In the genomic region with DNA sequence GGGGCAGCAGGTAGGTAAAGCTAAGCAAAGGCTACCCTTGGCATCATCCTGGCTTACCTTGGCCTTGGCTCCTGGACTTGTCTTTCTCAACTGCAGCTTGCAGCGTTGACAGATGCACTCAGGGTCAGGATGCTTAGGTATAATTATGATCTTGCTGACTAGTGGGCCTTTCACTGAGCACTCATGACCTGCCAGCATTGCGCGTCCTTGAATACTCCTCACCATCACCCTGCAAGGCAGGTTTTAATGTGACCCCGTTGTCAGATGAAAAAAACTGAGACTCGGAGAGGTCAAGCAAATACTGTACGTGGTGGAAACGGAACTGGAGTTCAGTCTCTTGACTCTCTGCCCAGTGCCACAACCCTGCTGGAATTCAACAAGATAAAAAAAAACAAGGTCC, we compare ENCODE assay signal across 1 cellular context.
TF ChIP-seq lines count a peak whose summit lies in the region.

No MANE protein-coding gene starts in this region.

TF ChIP-seq in HepG2, 621 proteins besides CTCF, POLR2A, EP300 and RAD21 (continued from another document):
- TF ChIP-seq, protein P1, sequence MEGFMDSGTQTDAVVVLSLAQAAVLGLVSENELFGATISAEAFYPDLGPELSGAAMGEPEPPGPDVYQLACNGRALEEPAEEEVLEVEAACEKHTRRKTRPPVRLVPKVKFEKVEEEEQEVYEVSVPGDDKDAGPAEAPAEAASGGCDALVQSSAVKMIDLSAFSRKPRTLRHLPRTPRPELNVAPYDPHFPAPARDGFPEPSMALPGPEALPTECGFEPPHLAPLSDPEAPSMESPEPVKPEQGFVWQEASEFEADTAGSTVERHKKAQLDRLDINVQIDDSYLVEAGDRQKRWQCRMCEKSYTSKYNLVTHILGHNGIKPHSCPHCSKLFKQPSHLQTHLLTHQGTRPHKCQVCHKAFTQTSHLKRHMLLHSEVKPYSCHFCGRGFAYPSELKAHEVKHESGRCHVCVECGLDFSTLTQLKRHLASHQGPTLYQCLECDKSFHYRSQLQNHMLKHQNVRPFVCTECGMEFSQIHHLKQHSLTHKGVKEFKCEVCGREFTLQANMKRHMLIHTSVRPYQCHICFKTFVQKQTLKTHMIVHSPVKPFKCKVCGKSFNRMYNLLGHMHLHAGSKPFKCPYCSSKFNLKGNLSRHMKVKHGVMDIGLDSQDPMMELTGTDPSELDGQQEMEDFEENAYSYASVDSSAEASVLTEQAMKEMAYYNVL (CRISPR knock-in tag; IDR thresholded peaks at IDR 0.05; ENCODE audit: borderline replicate concordance): no peak
- TF ChIP-seq ADNP (CRISPR knock-in tag; IDR thresholded peaks at IDR 0.05) (no peak), NR2C2 (CRISPR knock-in tag; IDR thresholded peaks at IDR 0.05; ENCODE audit: borderline replicate concordance) (peak; percentile 52), FOXA3 (CRISPR knock-in tag; IDR thresholded peaks at IDR 0.05) (peak; percentile 31; the same call in 1 of the 2 replicates), SOX5 (CRISPR knock-in tag; IDR thresholded peaks at IDR 0.05; ENCODE audit: borderline replicate concordance) (peak; percentile 46; the same call in 1 of the 2 replicates), SOX6 (IDR thresholded peaks at IDR 0.05) (no peak), SOX6 (CRISPR knock-in tag; IDR thresholded peaks at IDR 0.05) (no peak), MAFF (IDR thresholded peaks at IDR 0.05; ENCODE audit: low read depth, low read length) (0 out of 2 replicates have a peak, but pooled peaks have one; percentile 8), ZNF207 (IDR thresholded peaks at IDR 0.05; ENCODE audit: borderline replicate concordance) (no peak), ZNF468 (CRISPR knock-in tag; IDR thresholded peaks at IDR 0.05) (no peak), ZNF557 (CRISPR knock-in tag; IDR thresholded peaks at IDR 0.05) (no peak), PHF20 (CRISPR knock-in tag; IDR thresholded peaks at IDR 0.05) (no peak), FOXA1 (IDR thresholded peaks at IDR 0.05) (no peak), FOXA1 (CRISPR knock-in tag; IDR thresholded peaks at IDR 0.05) (0 out of 2 replicates have a peak, but pooled peaks have one; percentile 5), POLR2G (IDR thresholded peaks at IDR 0.05; ENCODE audit: low read depth, low read length) (no peak), SNAPC2 (CRISPR knock-in tag; IDR thresholded peaks at IDR 0.05) (no peak), BCL6 (CRISPR knock-in tag; IDR thresholded peaks at IDR 0.05) (peak; percentile 34; the same call in 1 of the 2 replicates), ZNF230 (CRISPR knock-in tag; IDR thresholded peaks at IDR 0.05) (no peak), ZFP37 (CRISPR knock-in tag; IDR thresholded peaks at IDR 0.05; ENCODE audit: borderline replicate concordance) (no peak), NR2F2 (IDR thresholded peaks at IDR 0.05; ENCODE audit: borderline replicate concordance, low read depth) (peak; percentile 57; the same call in 1 of the 2 replicates), MTF1 (CRISPR knock-in tag; IDR thresholded peaks at IDR 0.05) (no peak), ZNF556 (CRISPR knock-in tag; IDR thresholded peaks at IDR 0.05; ENCODE audit: borderline replicate concordance) (no peak), HNF4A (CRISPR knock-in tag; IDR thresholded peaks at IDR 0.05) (peak; percentile 31; the same call in 1 of the 2 replicates), SALL1 (CRISPR knock-in tag; IDR thresholded peaks at IDR 0.05) (peak; percentile 56), RARA (CRISPR knock-in tag; IDR thresholded peaks at IDR 0.05) (peak; percentile 78)
- TF ChIP-seq, protein P2, sequence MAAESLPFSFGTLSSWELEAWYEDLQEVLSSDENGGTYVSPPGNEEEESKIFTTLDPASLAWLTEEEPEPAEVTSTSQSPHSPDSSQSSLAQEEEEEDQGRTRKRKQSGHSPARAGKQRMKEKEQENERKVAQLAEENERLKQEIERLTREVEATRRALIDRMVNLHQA (CRISPR knock-in tag; IDR thresholded peaks at IDR 0.05): no peak
- TF ChIP-seq, protein P3, sequence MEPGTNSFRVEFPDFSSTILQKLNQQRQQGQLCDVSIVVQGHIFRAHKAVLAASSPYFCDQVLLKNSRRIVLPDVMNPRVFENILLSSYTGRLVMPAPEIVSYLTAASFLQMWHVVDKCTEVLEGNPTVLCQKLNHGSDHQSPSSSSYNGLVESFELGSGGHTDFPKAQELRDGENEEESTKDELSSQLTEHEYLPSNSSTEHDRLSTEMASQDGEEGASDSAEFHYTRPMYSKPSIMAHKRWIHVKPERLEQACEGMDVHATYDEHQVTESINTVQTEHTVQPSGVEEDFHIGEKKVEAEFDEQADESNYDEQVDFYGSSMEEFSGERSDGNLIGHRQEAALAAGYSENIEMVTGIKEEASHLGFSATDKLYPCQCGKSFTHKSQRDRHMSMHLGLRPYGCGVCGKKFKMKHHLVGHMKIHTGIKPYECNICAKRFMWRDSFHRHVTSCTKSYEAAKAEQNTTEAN (CRISPR knock-in tag; conservative IDR thresholded peaks at IDR 0.05): no peak
- TF ChIP-seq, protein P4, sequence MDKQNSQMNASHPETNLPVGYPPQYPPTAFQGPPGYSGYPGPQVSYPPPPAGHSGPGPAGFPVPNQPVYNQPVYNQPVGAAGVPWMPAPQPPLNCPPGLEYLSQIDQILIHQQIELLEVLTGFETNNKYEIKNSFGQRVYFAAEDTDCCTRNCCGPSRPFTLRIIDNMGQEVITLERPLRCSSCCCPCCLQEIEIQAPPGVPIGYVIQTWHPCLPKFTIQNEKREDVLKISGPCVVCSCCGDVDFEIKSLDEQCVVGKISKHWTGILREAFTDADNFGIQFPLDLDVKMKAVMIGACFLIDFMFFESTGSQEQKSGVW (CRISPR knock-in tag; IDR thresholded peaks at IDR 0.05; ENCODE audit: borderline replicate concordance): no peak
- TF ChIP-seq, protein P5, sequence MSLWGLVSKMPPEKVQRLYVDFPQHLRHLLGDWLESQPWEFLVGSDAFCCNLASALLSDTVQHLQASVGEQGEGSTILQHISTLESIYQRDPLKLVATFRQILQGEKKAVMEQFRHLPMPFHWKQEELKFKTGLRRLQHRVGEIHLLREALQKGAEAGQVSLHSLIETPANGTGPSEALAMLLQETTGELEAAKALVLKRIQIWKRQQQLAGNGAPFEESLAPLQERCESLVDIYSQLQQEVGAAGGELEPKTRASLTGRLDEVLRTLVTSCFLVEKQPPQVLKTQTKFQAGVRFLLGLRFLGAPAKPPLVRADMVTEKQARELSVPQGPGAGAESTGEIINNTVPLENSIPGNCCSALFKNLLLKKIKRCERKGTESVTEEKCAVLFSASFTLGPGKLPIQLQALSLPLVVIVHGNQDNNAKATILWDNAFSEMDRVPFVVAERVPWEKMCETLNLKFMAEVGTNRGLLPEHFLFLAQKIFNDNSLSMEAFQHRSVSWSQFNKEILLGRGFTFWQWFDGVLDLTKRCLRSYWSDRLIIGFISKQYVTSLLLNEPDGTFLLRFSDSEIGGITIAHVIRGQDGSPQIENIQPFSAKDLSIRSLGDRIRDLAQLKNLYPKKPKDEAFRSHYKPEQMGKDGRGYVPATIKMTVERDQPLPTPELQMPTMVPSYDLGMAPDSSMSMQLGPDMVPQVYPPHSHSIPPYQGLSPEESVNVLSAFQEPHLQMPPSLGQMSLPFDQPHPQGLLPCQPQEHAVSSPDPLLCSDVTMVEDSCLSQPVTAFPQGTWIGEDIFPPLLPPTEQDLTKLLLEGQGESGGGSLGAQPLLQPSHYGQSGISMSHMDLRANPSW (CRISPR knock-in tag; IDR thresholded peaks at IDR 0.05; ENCODE audit: borderline replicate concordance): no peak
TF ChIP-seq in HepG2: peak in this region for 37.
